Comparison of ENCODE assay signal across 1 cellular context in the genomic region with DNA sequence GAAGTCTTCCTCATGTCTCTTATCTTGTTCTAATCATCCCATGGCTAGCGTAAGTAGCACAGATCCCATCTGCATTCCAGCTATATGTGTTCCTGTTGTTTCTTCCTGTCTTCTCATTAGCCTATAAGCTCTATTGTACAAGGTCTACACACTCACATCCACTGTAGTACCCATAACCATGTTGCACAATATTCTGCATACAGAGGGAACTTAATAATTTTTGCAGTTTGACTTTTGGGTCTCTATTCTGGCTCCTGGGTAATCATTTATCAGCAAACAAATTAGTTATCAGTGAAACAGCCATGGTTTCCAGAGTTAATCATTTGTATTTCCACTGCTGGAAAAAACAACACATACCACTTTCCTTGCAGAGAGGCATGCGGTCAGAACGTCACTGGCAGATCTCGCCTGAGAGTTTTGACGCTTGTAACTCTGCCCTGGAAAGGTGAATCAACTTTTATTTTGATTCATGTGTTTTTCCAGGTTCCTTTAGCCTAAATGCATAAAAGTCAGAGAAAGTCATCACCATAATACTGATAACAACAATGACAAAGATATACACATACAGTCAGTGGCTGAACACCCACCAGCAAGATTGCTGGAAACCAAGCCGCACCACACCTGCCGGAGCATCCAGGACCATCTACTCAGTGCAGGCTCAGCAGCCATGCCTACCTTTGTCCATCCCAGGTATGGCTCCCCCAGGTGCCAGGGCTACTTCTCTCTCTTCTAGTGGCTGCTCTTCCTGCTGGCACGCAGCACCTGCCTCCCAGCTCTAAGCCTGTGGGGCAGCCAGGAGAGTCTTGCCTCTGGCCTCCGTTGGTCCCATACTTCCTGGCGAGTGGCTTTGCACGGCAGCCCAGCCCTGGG.
TF ChIP-seq lines count a peak whose summit lies in the region.

No MANE protein-coding gene starts in this region.

TF ChIP-seq in liver, 16 proteins besides CTCF, POLR2A, EP300 and RAD21 (continued from another document):
- TF ChIP-seq, protein P1, sequence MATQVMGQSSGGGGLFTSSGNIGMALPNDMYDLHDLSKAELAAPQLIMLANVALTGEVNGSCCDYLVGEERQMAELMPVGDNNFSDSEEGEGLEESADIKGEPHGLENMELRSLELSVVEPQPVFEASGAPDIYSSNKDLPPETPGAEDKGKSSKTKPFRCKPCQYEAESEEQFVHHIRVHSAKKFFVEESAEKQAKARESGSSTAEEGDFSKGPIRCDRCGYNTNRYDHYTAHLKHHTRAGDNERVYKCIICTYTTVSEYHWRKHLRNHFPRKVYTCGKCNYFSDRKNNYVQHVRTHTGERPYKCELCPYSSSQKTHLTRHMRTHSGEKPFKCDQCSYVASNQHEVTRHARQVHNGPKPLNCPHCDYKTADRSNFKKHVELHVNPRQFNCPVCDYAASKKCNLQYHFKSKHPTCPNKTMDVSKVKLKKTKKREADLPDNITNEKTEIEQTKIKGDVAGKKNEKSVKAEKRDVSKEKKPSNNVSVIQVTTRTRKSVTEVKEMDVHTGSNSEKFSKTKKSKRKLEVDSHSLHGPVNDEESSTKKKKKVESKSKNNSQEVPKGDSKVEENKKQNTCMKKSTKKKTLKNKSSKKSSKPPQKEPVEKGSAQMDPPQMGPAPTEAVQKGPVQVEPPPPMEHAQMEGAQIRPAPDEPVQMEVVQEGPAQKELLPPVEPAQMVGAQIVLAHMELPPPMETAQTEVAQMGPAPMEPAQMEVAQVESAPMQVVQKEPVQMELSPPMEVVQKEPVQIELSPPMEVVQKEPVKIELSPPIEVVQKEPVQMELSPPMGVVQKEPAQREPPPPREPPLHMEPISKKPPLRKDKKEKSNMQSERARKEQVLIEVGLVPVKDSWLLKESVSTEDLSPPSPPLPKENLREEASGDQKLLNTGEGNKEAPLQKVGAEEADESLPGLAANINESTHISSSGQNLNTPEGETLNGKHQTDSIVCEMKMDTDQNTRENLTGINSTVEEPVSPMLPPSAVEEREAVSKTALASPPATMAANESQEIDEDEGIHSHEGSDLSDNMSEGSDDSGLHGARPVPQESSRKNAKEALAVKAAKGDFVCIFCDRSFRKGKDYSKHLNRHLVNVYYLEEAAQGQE (IDR thresholded peaks at IDR 0.05) = peak; percentile 93
- TF ChIP-seq TAF1 (conservative IDR thresholded peaks at IDR 0.05) (peak; percentile 95), EGR1 (IDR thresholded peaks at IDR 0.05; ENCODE audit: low read depth in 2 of 2) (peak; percentile 85 to 97), FOXA1 (IDR thresholded peaks at IDR 0.05) (peak; percentile 81), RXRA (IDR thresholded peaks at IDR 0.05) (peak; percentile 76 to 93)
